ENCODE assay signal across 14 cellular contexts in genomic region chr3:154552338-154552737, GRCh38.
DNase-seq lines count a peak whose midpoint lies in the region; ATAC-seq and TF ChIP-seq lines count a peak whose summit lies in the region.
"Had no signal": no experiment of that assay in that cellular context is flagged by ENCODE, and none has a peak within 500 bp of the region (broad histone marks: within the 10 kb centered on the region; RNA-seq: fewer than 3 reads in every experiment).

No MANE protein-coding gene starts in this region.

- TF ChIP-seq CTCF in GM12865 (IDR thresholded peaks at IDR 0.05; ENCODE audit: insufficient read depth, low read depth, low read length, missing control alignments) (no peak), heart right ventricle (IDR thresholded peaks at IDR 0.05) (no peak)

- DNase-seq in GM12865 (ENCODE audit: low read depth) (peak; percentile 2), SK-MEL-5 (ENCODE audit: low read depth, low spot score) (peak; percentile 82), mesendoderm (peak; percentile 78), mucosa of gallbladder (ENCODE audit: low spot score) (no peak), heart right ventricle (no peak)
- DNase-seq: activated CD4-positive, alpha-beta T cell treated with anti-CD3 and anti-CD28 coated beads for 48 hours; activated T-cell treated with anti-CD3 and anti-CD28 coated beads, Interleukin-2, amount 50 U/mL, for 4 hours; CD4-positive, alpha-beta T cell; NCI-H2029 treated with DMSO at 0.1 percent for 48 hours; SW 1271 had no signal

- H3K79me1 ChIP-seq in mesendoderm (ENCODE audit: low read length), result no peaks in the 10 kb centered on the region

- H3K56ac ChIP-seq in mesendoderm (ENCODE audit: low read length), result no peak overlapping the region

- H2BK15ac ChIP-seq in mesendoderm (replicated peaks; ENCODE audit: low read depth), result no peak overlapping the region

- in situ Hi-C loops in SK-MEL-5 (cut with HindIII; ENCODE audit: low pct_unique_long_range_greater_than_20kb, low sequenced_read_pairs), result no loop called here

- ATAC-seq in HG02678 (IDR thresholded peaks at IDR 0.05; ENCODE audit: unreplicated experiment) (no peak), heart right ventricle (no peak)
- ATAC-seq: activated T-cell treated with anti-CD3 and anti-CD28 coated beads, Interleukin-2, amount 50 U/mL, for 4 hours had no signal

- H3K27ac ChIP-seq in mesendoderm (ENCODE audit: low read depth, low read length) (no peak overlapping the region), heart right ventricle (no peak overlapping the region)
- H3K27ac ChIP-seq: esophagus muscularis mucosa, KMS-11 had no signal

- no peaks in the 10 kb centered on the region for H3K79me2 ChIP-seq in mesendoderm (ENCODE audit: control insufficient read depth, insufficient read depth, low read length)

- no peaks in the 10 kb centered on the region for H3K9me3 ChIP-seq in heart right ventricle
- H3K9me3 ChIP-seq: esophagus muscularis mucosa had no signal

- H3K4me2 ChIP-seq in mesendoderm (ENCODE audit: low read length), result no peak overlapping the region
- H3K4me2 ChIP-seq: KMS-11 had no signal

- no peak overlapping the region for H2AK5ac ChIP-seq in mesendoderm (ENCODE audit: low read length)

- H3K4ac ChIP-seq in mesendoderm (ENCODE audit: low read depth, low read length), result no peak overlapping the region

- no peak for TF ChIP-seq EP300 in Ishikawa (IDR thresholded peaks at IDR 0.05; ENCODE audit: borderline replicate concordance)

- no CpG with 5 or more reads among the region's 1 CpG for WGBS in mesendoderm (ENCODE audit: extremely low coverage, insufficient coverage, low lambda C conversion rate)
- 13 to 14% methylated on average over 1 of the region's 1 CpG for WGBS in heart right ventricle, 2 donors

- H3K4me3 ChIP-seq in GM12865 (ENCODE audit: low read depth, low read length), result no peak overlapping the region
- H3K4me3 ChIP-seq in mesendoderm (ENCODE audit: low read length), result no peak overlapping the region
- H3K4me3 ChIP-seq in heart right ventricle, result no peak overlapping the region
- H3K4me3 ChIP-seq: esophagus muscularis mucosa had no signal

- H3K9ac ChIP-seq in mesendoderm (ENCODE audit: low read length), result no peak overlapping the region
- H3K9ac ChIP-seq: KMS-11 had no signal

- H3K27me3 ChIP-seq in mesendoderm (ENCODE audit: insufficient read depth, low read length, poor library complexity), result no peaks in the 10 kb centered on the region
- H3K27me3 ChIP-seq in heart right ventricle, result no peaks in the 10 kb centered on the region
- H3K27me3 ChIP-seq: esophagus muscularis mucosa had no signal

- H3K18ac ChIP-seq in mesendoderm (ENCODE audit: low read length), result no peak overlapping the region

- H4K5ac ChIP-seq in mesendoderm (ENCODE audit: low read length), result no peak overlapping the region

- no peak overlapping the region for H2BK120ac ChIP-seq in mesendoderm (ENCODE audit: low read depth, low read length)

- intact Hi-C loops in heart right ventricle (cut with DNase I), result no loop called here

- H2BK5ac ChIP-seq in mesendoderm (ENCODE audit: low read length), result no peak overlapping the region

- no peak overlapping the region for H4K8ac ChIP-seq in mesendoderm (ENCODE audit: low read depth, low read length)

- H3K23ac ChIP-seq in mesendoderm (ENCODE audit: low read length), result no peak overlapping the region

- H3K4me1 ChIP-seq in mesendoderm (ENCODE audit: control insufficient read depth, low read depth, low read length) (no peaks in the 10 kb centered on the region), heart right ventricle (no peaks in the 10 kb centered on the region)
- H3K4me1 ChIP-seq: esophagus muscularis mucosa had no signal

- H3K36me3 ChIP-seq in mesendoderm (ENCODE audit: control insufficient read depth, insufficient read depth, low read length) (no peaks in the 10 kb centered on the region), heart right ventricle (no peaks in the 10 kb centered on the region)
- H3K36me3 ChIP-seq: esophagus muscularis mucosa had no signal

- peak; percentile 28; the same call in 1 of the 2 replicates for TF ChIP-seq RAD21 in Ishikawa (IDR thresholded peaks at IDR 0.05; ENCODE audit: low read depth)

TF ChIP-seq in Ishikawa, 13 proteins besides CTCF, POLR2A, EP300 and RAD21:
- TF ChIP-seq TEAD4 (IDR thresholded peaks at IDR 0.05) (no peak), MAX (IDR thresholded peaks at IDR 0.05) (no peak), CEBPB (IDR thresholded peaks at IDR 0.05) (no peak), TCF12 (IDR thresholded peaks at IDR 0.05; ENCODE audit: low read depth) (no peak), ZBTB7A (IDR thresholded peaks at IDR 0.05; ENCODE audit: low read depth) (no peak), EGR1 (IDR thresholded peaks at IDR 0.05) (no peak)

Comparison
In these comparisons a context has a peak if more than half of its experiments do, and no peak if none do; other contexts are left out.
1. DNase-seq: peak in GM12865 (single experiment), SK-MEL-5 (single experiment) and mesendoderm (single experiment); none in mucosa of gallbladder (single experiment) and heart right ventricle (0 of 2).